ENCODE assay signal across 8 cellular contexts in genomic region chr6:33692760-33693158, GRCh38. TPM values are rescaled to one million over a fixed set of nuclear protein-coding genes. Genes with fewer than 3 reads are reported as not detected.
DNase-seq lines count a peak whose midpoint lies in the region; ATAC-seq and TF ChIP-seq lines count a peak whose summit lies in the region.

No MANE protein-coding gene starts in this region.

- H3K4me3 ChIP-seq in gastroesophageal sphincter = no peak overlapping the region

- H3K36me3 Mint-ChIP-seq in stimulated activated memory B cell treated with anti-CD40 and anti-IgM and Interleukin-4, amounts not matched to agents 10 μg/mL and 1 μg/mL and 100 μg/mL, for 72 hours = peaks cover 80% of the 10 kb centered on the region

- no peak for TF ChIP-seq EP300 in gastroesophageal sphincter (IDR thresholded peaks at IDR 0.05)

- H3K4me1 Mint-ChIP-seq in stimulated activated memory B cell treated with anti-CD40 and anti-IgM and Interleukin-4, amounts not matched to agents 10 μg/mL and 1 μg/mL and 100 μg/mL, for 72 hours = peaks cover 61% of the 10 kb centered on the region

- 100% methylated on average over 1 to 2 of the region's 10 CpGs for WGBS in gastroesophageal sphincter (ENCODE audit: low coverage in 1 of 2), 2 donors

- TF ChIP-seq CTCF in gastroesophageal sphincter (IDR thresholded peaks at IDR 0.05) = no peak

- no peak for TF ChIP-seq POLR2A in gastroesophageal sphincter (IDR thresholded peaks at IDR 0.05)

- peak overlapping the region; percentile 82 for H3K27ac Mint-ChIP-seq in stimulated activated memory B cell treated with anti-CD40 and anti-IgM and Interleukin-4, amounts not matched to agents 10 μg/mL and 1 μg/mL and 100 μg/mL, for 72 hours

- no peaks in the 10 kb centered on the region for H3K27me3 Mint-ChIP-seq in stimulated activated memory B cell treated with anti-CD40 and anti-IgM and Interleukin-4, amounts not matched to agents 10 μg/mL and 1 μg/mL and 100 μg/mL, for 72 hours

- H3K27ac ChIP-seq in gastroesophageal sphincter = no peak overlapping the region

- H3K4me1 ChIP-seq in gastroesophageal sphincter = peaks cover 0 to 59% (median 25%) of the 10 kb centered on the region in 3 donors

- peak; percentile 42 for ATAC-seq in HG03108 (IDR thresholded peaks at IDR 0.05; ENCODE audit: unreplicated experiment)
- peak in 1 of 2 donors; percentile 1 for ATAC-seq in left cardiac atrium
- ATAC-seq in stimulated activated memory B cell treated with anti-CD40 and anti-IgM and Interleukin-4, amounts not matched to agents 10 μg/mL and 1 μg/mL and 100 μg/mL, for 72 hours = peak; percentile 88
- no peak for ATAC-seq in GM21723 (IDR thresholded peaks at IDR 0.05; ENCODE audit: unreplicated experiment)
- no peak for ATAC-seq in gastroesophageal sphincter

- no peaks in the 10 kb centered on the region for H3K9me3 Mint-ChIP-seq in stimulated activated memory B cell treated with anti-CD40 and anti-IgM and Interleukin-4, amounts not matched to agents 10 μg/mL and 1 μg/mL and 100 μg/mL, for 72 hours

- peak; percentile 28 for DNase-seq in activated CD8-positive, alpha-beta memory T cell treated with anti-CD3 and anti-CD28 coated beads, Interleukin-2, amount 50 U/mL, for 24 hours (ENCODE audit: extremely low read depth)
- DNase-seq in left cardiac atrium = peak; percentile 31
- DNase-seq in SKM-1 treated with dmso at 0.1 percent for 144 hours (lab: John Stamatoyannopoulos, UW; ENCODE audit: unreplicated experiment) = no peak
- DNase-seq in NAMALWA (ENCODE audit: low spot score) = no peak

- no peaks in the 10 kb centered on the region for H3K27me3 ChIP-seq in gastroesophageal sphincter

- intact Hi-C loops in left cardiac atrium (cut with DNase I) = loop anchor here in 1 of 2 donors (10.0 kb wide), 1 partner anchor 58 kb away; no protein-coding TSS in a partner anchor

- H3K4me3 Mint-ChIP-seq in stimulated activated memory B cell treated with anti-CD40 and anti-IgM and Interleukin-4, amounts not matched to agents 10 μg/mL and 1 μg/mL and 100 μg/mL, for 72 hours = no peak overlapping the region

- H3K36me3 ChIP-seq in gastroesophageal sphincter = peaks cover 0 to 91% of the 10 kb centered on the region in 2 donors

- no peaks in the 10 kb centered on the region for H3K9me3 ChIP-seq in gastroesophageal sphincter

RNA-seq across cellular contexts. Expression of gene UQCC2, which starts 18.7 kb away (rescaled TPM):
- total RNA-seq in left cardiac atrium = 100 to 1,000 TPM; 183 to 203 TPM
- total RNA-seq in gastroesophageal sphincter = 10 to 100 TPM; 14.5 to 25.3 (median 17.7) TPM

RNA-seq across cellular contexts. Expression of gene IP6K3, which starts 53.9 kb away (rescaled TPM):
- total RNA-seq in left cardiac atrium (10 to 100 TPM; 23.8 to 29.4 TPM), gastroesophageal sphincter (1 to 10 TPM in 3 of 4 donors, under 1 TPM in 1; 0.32 to 5.5 (median 2.8) TPM)

Comparison
In these comparisons a context has a peak if more than half of its experiments do, and no peak if none do; other contexts are left out.
1. ATAC-seq: peak in HG03108 (single experiment) and stimulated activated memory B cell treated with anti-CD40 and anti-IgM and Interleukin-4, amounts not matched to agents 10 μg/mL and 1 μg/mL and 100 μg/mL, for 72 hours (single experiment); none in GM21723 (single experiment) and gastroesophageal sphincter (single experiment).
2. DNase-seq: peak in activated CD8-positive, alpha-beta memory T cell treated with anti-CD3 and anti-CD28 coated beads, Interleukin-2, amount 50 U/mL, for 24 hours (single experiment) and left cardiac atrium (single experiment); none in SKM-1 treated with dmso at 0.1 percent for 144 hours (single experiment) and NAMALWA (single experiment).
3. RNA of gene UQCC2, which starts 18.7 kb away (total RNA-seq): 183 to 203 TPM in left cardiac atrium; 14.5 to 25.3 TPM in gastroesophageal sphincter; every median in the first group is over 4 times any median in the second.